ENCODE assay signal across 10 cellular contexts in the genomic region with DNA sequence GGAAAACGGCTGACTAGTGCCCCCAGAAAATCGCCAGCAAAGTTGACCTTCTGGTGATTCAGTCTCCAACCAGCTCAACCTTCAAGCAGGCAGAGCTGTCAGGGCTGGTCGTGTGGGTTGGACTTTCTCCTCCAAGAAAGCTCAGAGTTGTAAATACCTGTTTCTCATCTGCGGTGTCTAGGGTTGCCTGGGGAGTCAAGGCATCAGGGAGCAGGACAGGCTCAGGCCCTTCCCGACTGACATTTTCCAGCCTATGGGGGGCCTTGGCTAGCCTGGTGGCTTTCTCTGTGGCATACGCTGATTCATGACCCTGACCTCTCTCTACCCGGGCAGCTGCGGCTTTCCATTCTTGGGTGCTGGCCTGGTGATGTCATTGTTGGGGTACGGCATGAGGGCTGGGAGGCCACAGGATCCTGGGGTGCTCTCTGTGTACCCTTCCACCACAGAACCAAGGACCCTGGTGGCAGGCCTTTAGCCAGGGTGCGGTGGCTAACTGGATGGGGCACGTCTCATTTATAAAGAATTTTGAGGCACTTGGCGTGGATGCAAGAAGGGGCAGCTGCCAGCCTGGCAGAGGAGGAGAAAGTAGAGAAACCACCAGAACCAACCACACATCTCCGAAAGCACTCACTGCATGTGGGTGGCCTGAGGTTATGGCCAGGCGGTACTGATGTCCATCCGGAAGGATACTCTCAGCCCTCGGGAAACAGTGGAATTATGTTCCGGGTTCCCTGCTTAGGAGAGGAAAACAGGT.
DNase-seq lines count a peak whose midpoint lies in the region; ATAC-seq and TF ChIP-seq lines count a peak whose summit lies in the region.
"Had no signal": no experiment of that assay in that cellular context is flagged by ENCODE, and none has a peak within 500 bp of the region (broad histone marks: within the 10 kb centered on the region; RNA-seq: fewer than 3 reads in every experiment).

No MANE protein-coding gene starts in this region.

- H3K4me3 Mint-ChIP-seq in activated CD4-positive, alpha-beta T cell treated with anti-CD3 and anti-CD28 coated beads, Interleukin-2, amount 10 ng/mL, durations not matched to agents 7 days and 5 days: no peak overlapping the region

- CTCF ChIA-PET in activated CD4-positive, alpha-beta T cell treated with anti-CD3 and anti-CD28 coated beads, Interleukin-2, amount 10 ng/mL, durations not matched to agents 7 days and 5 days (lab: Charles Lee): no interaction called here

- H3K36me3 ChIP-seq in RWPE2 (ENCODE audit: low read depth): peaks cover 5% of the 10 kb centered on the region; the same call in 1 of the 2 replicates

- H3K4me1 Mint-ChIP-seq in activated CD4-positive, alpha-beta T cell treated with anti-CD3 and anti-CD28 coated beads, Interleukin-2, amount 10 ng/mL, durations not matched to agents 7 days and 5 days: peaks cover 80% of the 10 kb centered on the region

- H3K27me3 ChIP-seq in RWPE2 (ENCODE audit: insufficient read depth, poor library complexity, severe bottlenecking): no peaks in the 10 kb centered on the region
- H3K27me3 ChIP-seq: upper lobe of left lung had no signal

- POLR2A ChIA-PET in activated CD4-positive, alpha-beta T cell treated with anti-CD3 and anti-CD28 coated beads, Interleukin-2, amount 10 ng/mL, durations not matched to agents 7 days and 5 days (lab: Charles Lee): no interaction called here

- no peak overlapping the region for H3K4me3 ChIP-seq in RWPE2 (ENCODE audit: severe bottlenecking)
- H3K4me3 ChIP-seq in fibroblast of the aortic adventitia (ENCODE audit: low read depth, low read length): no peak overlapping the region
- H3K4me3 ChIP-seq: upper lobe of left lung had no signal

- peak; percentile 76 for ATAC-seq in RWPE2 (ENCODE audit: low read depth)
- ATAC-seq in stimulated activated naive CD8-positive, alpha-beta T cell treated with anti-CD3 and anti-CD28 coated beads, Interleukin-15, Interleukin-2, amounts not matched to agents 100 U/mL and 50 U/mL, for 24 hours: peak; percentile 25

- peak overlapping the region; percentile 90 for H3K27ac ChIP-seq in RWPE2 (ENCODE audit: poor library complexity, severe bottlenecking)
- H3K27ac ChIP-seq: upper lobe of left lung had no signal

- no peak for DNase-seq in activated CD4-positive, alpha-beta T cell treated with anti-CD3 and anti-CD28 coated beads, Interleukin-2, amount 10 ng/mL, durations not matched to agents 7 days and 5 days
- DNase-seq in activated CD4-positive, alpha-beta T cell treated with anti-CD3 and anti-CD28 coated beads, Interleukin-2, amount 50 U/mL, for 4 hours: no peak
- no peak for DNase-seq in RWPE2 (ENCODE audit: low spot score)
- peak; percentile 4 for DNase-seq in fibroblast of the aortic adventitia (ENCODE audit: low read depth)
- peak; percentile 40 for DNase-seq in stimulated activated naive CD8-positive, alpha-beta T cell treated with anti-CD3 and anti-CD28 coated beads, Interleukin-15, Interleukin-2, amounts not matched to agents 100 U/mL and 50 U/mL, for 24 hours
- DNase-seq in DMS153 treated with DMSO at 0.1 percent for 48 hours (lab: John Stamatoyannopoulos, UW; ENCODE audit: unreplicated experiment): no peak
- no peak for DNase-seq in NCI-H82 (lab: John Stamatoyannopoulos, UW)
- no peak for DNase-seq in middle frontal gyrus (ENCODE audit: extremely low spot score, low spot score)
- DNase-seq: stimulated activated CD4-positive, alpha-beta T cell treated with anti-CD3 and anti-CD28 coated beads, Interleukin-2, amount 100 ng/mL, for 48 hours; upper lobe of left lung had no signal

- H3K27ac Mint-ChIP-seq in activated CD4-positive, alpha-beta T cell treated with anti-CD3 and anti-CD28 coated beads, Interleukin-2, amount 10 ng/mL, durations not matched to agents 7 days and 5 days: peak overlapping the region; percentile 43

- H3K9me3 ChIP-seq in RWPE2 (ENCODE audit: severe bottlenecking): peaks cover 5% of the 10 kb centered on the region
- H3K9me3 ChIP-seq: upper lobe of left lung had no signal

- no peaks in the 10 kb centered on the region for H3K27me3 Mint-ChIP-seq in activated CD4-positive, alpha-beta T cell treated with anti-CD3 and anti-CD28 coated beads, Interleukin-2, amount 10 ng/mL, durations not matched to agents 7 days and 5 days

- H3K4me1 ChIP-seq in RWPE2 (ENCODE audit: insufficient read depth, poor library complexity, severe bottlenecking): peaks cover 74% of the 10 kb centered on the region

- peaks cover 5% of the 10 kb centered on the region for H3K36me3 Mint-ChIP-seq in activated CD4-positive, alpha-beta T cell treated with anti-CD3 and anti-CD28 coated beads, Interleukin-2, amount 10 ng/mL, durations not matched to agents 7 days and 5 days (ENCODE audit: low read depth)

- no peaks in the 10 kb centered on the region for H3K9me3 Mint-ChIP-seq in activated CD4-positive, alpha-beta T cell treated with anti-CD3 and anti-CD28 coated beads, Interleukin-2, amount 10 ng/mL, durations not matched to agents 7 days and 5 days

- no peak for TF ChIP-seq CTCF in RWPE2 (IDR thresholded peaks at IDR 0.05; ENCODE audit: poor library complexity, severe bottlenecking)
- no peak for TF ChIP-seq CTCF in fibroblast of the aortic adventitia (IDR thresholded peaks at IDR 0.05; ENCODE audit: insufficient read depth, low read length)

Comparison
In these comparisons a context has a peak if more than half of its experiments do, and no peak if none do; other contexts are left out.
1. DNase-seq: peak in fibroblast of the aortic adventitia (single experiment) and stimulated activated naive CD8-positive, alpha-beta T cell treated with anti-CD3 and anti-CD28 coated beads, Interleukin-15, Interleukin-2, amounts not matched to agents 100 U/mL and 50 U/mL, for 24 hours (single experiment); none in activated CD4-positive, alpha-beta T cell treated with anti-CD3 and anti-CD28 coated beads, Interleukin-2, amount 10 ng/mL, durations not matched to agents 7 days and 5 days (single experiment), activated CD4-positive, alpha-beta T cell treated with anti-CD3 and anti-CD28 coated beads, Interleukin-2, amount 50 U/mL, for 4 hours (0 of 2), RWPE2 (single experiment), DMS153 treated with DMSO at 0.1 percent for 48 hours (single experiment), NCI-H82 (single experiment) and middle frontal gyrus (single experiment).